11 cellular contexts compared by ENCODE assay signal in genomic region chr10:43105793-43106158, GRCh38. TPM values are rescaled to one million over a fixed set of nuclear protein-coding genes. Genes with fewer than 3 reads are reported as not detected.
DNase-seq lines count a peak whose midpoint lies in the region; ATAC-seq and TF ChIP-seq lines count a peak whose summit lies in the region.
"Had no signal": no experiment of that assay in that cellular context is flagged by ENCODE, and none has a peak within 500 bp of the region (broad histone marks: within the 10 kb centered on the region; RNA-seq: fewer than 3 reads in every experiment).

No MANE protein-coding gene starts in this region.

- POLR2A ChIA-PET in OCI-LY7 (lab: Charles Lee): no interaction called here

- H3K4me3 ChIP-seq in heart left ventricle (peak overlapping the region in 7 of 12 donors; percentile 54 to 71 (median 58)), OCI-LY7 (ENCODE audit: low read depth, low read length, poor library complexity, severe bottlenecking) (peak overlapping the region; percentile 60), iPS-18a (ENCODE audit: low read length) (peak overlapping the region; percentile 69), thoracic aorta (peak overlapping the region; percentile 81)

- WGBS in heart left ventricle, 4 donors: 25 to 47% (median 27%) methylated on average over 3 to 7 of the region's 7 CpGs

- H3K27ac ChIP-seq in heart left ventricle (no peak overlapping the region), OCI-LY7 (ENCODE audit: low read depth, low read length, poor library complexity, severe bottlenecking) (no peak overlapping the region), iPS-18a (ENCODE audit: low read length) (no peak overlapping the region), thoracic aorta (no peak overlapping the region)
- H3K27ac ChIP-seq: pancreas, uterus had no signal

- H3K4me2 ChIP-seq in OCI-LY7 (ENCODE audit: low read length): peak overlapping the region; percentile 82; the same call in 1 of the 2 replicates

- no peak for TF ChIP-seq POLR2A in heart left ventricle (IDR thresholded peaks at IDR 0.05)

- H3K9me2 ChIP-seq in OCI-LY7 (ENCODE audit: insufficient read depth, low read length): no peaks in the 10 kb centered on the region

- ATAC-seq in heart left ventricle (no peak), left ventricle myocardium superior (no peak), thoracic aorta (ENCODE audit: insufficient number of reproducible peaks, low FRiP score, low read depth) (no peak), GM21367 (IDR thresholded peaks at IDR 0.05; ENCODE audit: unreplicated experiment) (no peak)

- H4K20me1 ChIP-seq in OCI-LY7 (ENCODE audit: insufficient read depth, low read length): no peaks in the 10 kb centered on the region

- H3K27me3 ChIP-seq in heart left ventricle (peaks cover 0 to 37% (median 11%) of the 10 kb centered on the region in 9 donors), iPS-18a (ENCODE audit: control insufficient read depth, insufficient read depth, low read length) (peaks cover 20% of the 10 kb centered on the region), thoracic aorta (replicated peaks; ENCODE audit: insufficient read depth) (no peaks in the 10 kb centered on the region)
- H3K27me3 ChIP-seq: pancreas, uterus had no signal

- intact Hi-C loops in heart left ventricle (cut with DNase I) (loop anchor here (1.0 to 5.0 kb wide), 8 partner anchors 235 to 353 kb away; no protein-coding TSS in a partner anchor), left ventricle myocardium superior (cut with micrococcal nuclease) (no loop called here), OCI-LY7 (cut with micrococcal nuclease; ENCODE audit: unreplicated experiment) (loop anchor here (1.0 kb wide), 1 partner anchor 239 kb away; no protein-coding TSS in a partner anchor)

- no TSS peak for BruUV-seq in OCI-LY7 (replicated peaks; lab: Mats Ljungman, UMichigan)

- peaks cover 0 to 23% (median 10%) of the 10 kb centered on the region in 12 donors for H3K4me1 ChIP-seq in heart left ventricle
- peaks cover 11% of the 10 kb centered on the region for H3K4me1 ChIP-seq in OCI-LY7 (ENCODE audit: insufficient read depth, low read length, poor library complexity, severe bottlenecking)
- H3K4me1 ChIP-seq in iPS-18a (ENCODE audit: control insufficient read depth, low read depth, low read length): peaks cover 4% of the 10 kb centered on the region
- peaks cover 0 to 8% of the 10 kb centered on the region in 2 donors for H3K4me1 ChIP-seq in thoracic aorta (ENCODE audit: control insufficient read depth in 1 of 2, low read depth in 2 of 2)

- peak in 1 of 5 donors; percentile 28 for DNase-seq in heart left ventricle
- DNase-seq in left ventricle myocardium superior: no peak
- DNase-seq in OCI-LY7 (ENCODE audit: low spot score): no peak
- no peak for DNase-seq in thoracic aorta (ENCODE audit: low spot score)
- no peak for DNase-seq in cerebellum (ENCODE audit: low spot score)
- DNase-seq in NCI-H1930 (lab: John Stamatoyannopoulos, UW): no peak

- TF ChIP-seq CTCF in heart left ventricle (IDR thresholded peaks at IDR 0.05) (peak in 5 of 12 donors; percentile 2 to 36 (median 6)), OCI-LY7 (conservative IDR thresholded peaks at IDR 0.05; ENCODE audit: low read length) (peak; percentile 5; the same call in 1 of the 2 replicates), thoracic aorta (IDR thresholded peaks at IDR 0.05) (no peak)

- no peak overlapping the region for H3K9ac ChIP-seq in iPS-18a (ENCODE audit: low read length)

- CTCF ChIA-PET in OCI-LY7 (lab: Charles Lee; ENCODE audit: unreplicated experiment): no interaction called here

- H3K79me2 ChIP-seq in OCI-LY7 (ENCODE audit: insufficient read depth, low read depth, low read length): no peaks in the 10 kb centered on the region

- H3K9me3 ChIP-seq in heart left ventricle (no peaks in the 10 kb centered on the region), OCI-LY7 (ENCODE audit: low read length) (no peaks in the 10 kb centered on the region), iPS-18a (ENCODE audit: control insufficient read depth, low read depth, low read length) (no peaks in the 10 kb centered on the region), thoracic aorta (no peaks in the 10 kb centered on the region)
- H3K9me3 ChIP-seq: pancreas, uterus had no signal

- no peaks in the 10 kb centered on the region for H3K36me3 ChIP-seq in heart left ventricle
- H3K36me3 ChIP-seq in OCI-LY7 (ENCODE audit: insufficient read depth, low read length): no peaks in the 10 kb centered on the region
- no peaks in the 10 kb centered on the region for H3K36me3 ChIP-seq in iPS-18a (ENCODE audit: control insufficient read depth, low read depth, low read length)
- H3K36me3 ChIP-seq in thoracic aorta: no peaks in the 10 kb centered on the region
- H3K36me3 ChIP-seq: pancreas, uterus had no signal

- peak overlapping the region; percentile 87; the same call in 1 of the 2 replicates for H2AFZ ChIP-seq in OCI-LY7 (ENCODE audit: low read length)

RNA-seq across cellular contexts. Expression of gene RET, which starts 28.9 kb away (rescaled TPM):
- total RNA-seq in heart left ventricle (1 to 10 TPM in 4 of 9 donors, under 1 TPM in 5; 0.12 to 3.3 (median 0.66) TPM), left ventricle myocardium superior (8.4 TPM), OCI-LY7 (2022) (0.06 TPM in 1 of 2 replicates, not detected in the other), thoracic aorta (under 1 TPM in 1 of 2 donors, not detected in 1; 0.14 TPM), cerebellum (4.4 TPM)
- under 1 TPM; 0.29 to 0.84 TPM for polyA plus RNA-seq in heart left ventricle
- total RNA-seq in OCI-LY7 (2014; rRNA removed; shearing (Covaris generic)): 0.05 TPM in 1 of 2 replicates, not detected in the other
- total RNA-seq: MCF 10A had no signal

RNA-seq across cellular contexts. Expression of gene CSGALNACT2, which starts 32.5 kb away (rescaled TPM):
- total RNA-seq in heart left ventricle (10 to 100 TPM in 3 of 9 donors, 1 to 10 TPM in 6; 6.3 to 17.7 (median 8.8) TPM), left ventricle myocardium superior (7.7 TPM), OCI-LY7 (2022) (33.6 and 38.8 TPM in 2 replicates), thoracic aorta (10 to 100 TPM; 35.9 to 45.1 TPM), cerebellum (28.9 TPM)
- polyA plus RNA-seq in heart left ventricle: 10 to 100 TPM in 1 of 2 donors, 1 to 10 TPM in 1; 2.6 to 10.1 TPM
- 13.2 and 16.7 TPM in 2 replicates for total RNA-seq in OCI-LY7 (2014; rRNA removed; shearing (Covaris generic))
